Comparison of ENCODE assay signal across 8 cellular contexts in the genomic region with DNA sequence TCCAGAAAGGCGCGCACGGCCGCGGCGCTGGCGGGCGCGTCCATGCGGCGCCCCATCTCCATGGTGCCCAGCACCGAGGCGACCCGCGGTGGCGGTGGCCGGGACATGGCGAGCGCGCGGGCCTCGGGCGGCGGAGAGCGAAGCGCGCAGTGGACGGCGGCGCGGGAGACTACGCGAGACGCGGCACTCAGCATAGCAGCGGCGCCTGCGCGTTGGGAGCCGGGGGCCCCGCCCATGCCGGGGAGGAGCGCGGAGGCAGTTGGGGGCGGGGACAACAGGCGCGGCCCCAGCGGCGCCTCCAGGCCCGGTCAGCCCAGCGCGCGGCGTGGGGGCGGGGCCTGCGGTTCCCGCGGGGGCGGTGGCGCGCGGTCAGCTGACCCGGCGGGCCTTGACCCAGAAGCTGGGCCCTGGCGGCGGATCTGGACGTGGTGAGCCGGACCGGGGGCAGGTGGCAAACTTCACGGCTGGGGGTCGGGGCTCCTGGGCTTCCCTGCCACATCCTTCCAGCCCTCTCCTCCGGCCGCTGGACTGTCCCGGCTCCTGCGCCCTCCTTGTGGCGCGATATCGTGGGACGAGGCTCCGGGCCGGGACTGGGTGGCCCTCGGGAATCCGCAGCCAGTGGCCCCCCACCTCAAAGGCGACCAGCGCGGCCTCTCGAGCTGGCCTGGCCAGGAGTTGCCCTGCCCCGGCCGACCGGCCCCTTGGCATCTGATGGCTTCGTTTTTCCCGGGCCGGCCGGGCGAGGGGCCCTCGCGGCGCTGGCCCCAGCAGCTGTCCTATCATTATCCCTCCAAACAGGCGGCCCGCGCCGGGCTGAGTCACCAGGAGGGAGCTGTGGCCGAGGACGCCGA. TPM values are rescaled to one million over a fixed set of nuclear protein-coding genes. Genes with fewer than 3 reads are reported as not detected.
DNase-seq lines count a peak whose midpoint lies in the region; ATAC-seq and TF ChIP-seq lines count a peak whose summit lies in the region.

A gene (minus strand): TSS at position 214 of the 851 bp plus-strand sequence. CDS start 20 bp downstream, at position 194.
A gene with protein sequence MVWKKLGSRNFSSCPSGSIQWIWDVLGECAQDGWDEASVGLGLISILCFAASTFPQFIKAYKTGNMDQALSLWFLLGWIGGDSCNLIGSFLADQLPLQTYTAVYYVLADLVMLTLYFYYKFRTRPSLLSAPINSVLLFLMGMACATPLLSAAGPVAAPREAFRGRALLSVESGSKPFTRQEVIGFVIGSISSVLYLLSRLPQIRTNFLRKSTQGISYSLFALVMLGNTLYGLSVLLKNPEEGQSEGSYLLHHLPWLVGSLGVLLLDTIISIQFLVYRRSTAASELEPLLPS (plus strand): TSS at position 396 of the 851 bp plus-strand sequence. CDS start 5,352 bp downstream, outside the sequence.

- no peaks in the 10 kb centered on the region for H3K36me3 Mint-ChIP-seq in natural killer cell treated with Interleukin-12 subunit alpha and Interleukin-12 subunit beta and Interleukin-15 and Interleukin-18, amount 100 ng/mL, for 72 hours

- H3K27ac ChIP-seq in RWPE1 = peak within 1 kb of the TSS; percentile 78

- H3K4me3 Mint-ChIP-seq in natural killer cell treated with Interleukin-12 subunit alpha and Interleukin-12 subunit beta and Interleukin-15 and Interleukin-18, amount 100 ng/mL, for 72 hours = peak within 1 kb of the TSS; percentile 92

- H3K27me3 Mint-ChIP-seq in natural killer cell treated with Interleukin-12 subunit alpha and Interleukin-12 subunit beta and Interleukin-15 and Interleukin-18, amount 100 ng/mL, for 72 hours = no peaks in the 10 kb centered on the region

- peak within 1 kb of the TSS; percentile 52 to 84 for H3K27ac Mint-ChIP-seq in natural killer cell treated with Interleukin-12 subunit alpha and Interleukin-12 subunit beta and Interleukin-15 and Interleukin-18, amount 100 ng/mL, for 72 hours

- peak; percentile 97 to 98 for ATAC-seq in natural killer cell treated with Interleukin-12 subunit alpha and Interleukin-12 subunit beta and Interleukin-15 and Interleukin-18, amount 100 ng/mL, for 72 hours

- TF ChIP-seq CTCF in LNCaP clone FGC (IDR thresholded peaks at IDR 0.05; ENCODE audit: control insufficient read depth, extremely low read depth, insufficient read depth) (no peak), RWPE1 (conservative IDR thresholded peaks at IDR 0.05; ENCODE audit: low read depth) (no peak), fibroblast of pulmonary artery (IDR thresholded peaks at IDR 0.05; ENCODE audit: low read length, missing control alignments) (no peak)

- H3K9me3 Mint-ChIP-seq in natural killer cell treated with Interleukin-12 subunit alpha and Interleukin-12 subunit beta and Interleukin-15 and Interleukin-18, amount 100 ng/mL, for 72 hours = no peaks in the 10 kb centered on the region

- H3K4me3 ChIP-seq in LNCaP clone FGC (ENCODE audit: low read depth, low read length) = peak within 1 kb of the TSS; percentile 70
- H3K4me3 ChIP-seq in fibroblast of pulmonary artery (replicated peaks; ENCODE audit: low read depth, low read length) = peak within 1 kb of the TSS; percentile 75

- POLR2A ChIA-PET in RWPE1 (lab: Yijun Ruan, JAX; ENCODE audit: low non-redundant PET) = interaction anchor here (0.5 to 1.5 kb wide), 3 partner anchors 19 to 60 kb away, joined by 3 read pairs; a partner anchor contains a TSS

- CTCF ChIA-PET in RWPE1 (lab: Yijun Ruan, JAX) = interaction anchor here (1.0 kb wide), 1 partner anchor 41 kb away, joined by 3 read pairs; no protein-coding TSS in a partner anchor

- peaks cover 33 to 36% of the 10 kb centered on the region in 2 donors for H3K4me1 Mint-ChIP-seq in natural killer cell treated with Interleukin-12 subunit alpha and Interleukin-12 subunit beta and Interleukin-15 and Interleukin-18, amount 100 ng/mL, for 72 hours (ENCODE audit: low read depth in 2 of 2)

- DNase-seq in EH (ENCODE audit: low read depth) = peak; percentile 94
- DNase-seq in H4 (ENCODE audit: low spot score) = peak; percentile 82
- peak; percentile 22 for DNase-seq in LNCaP clone FGC (ENCODE audit: low read depth)
- DNase-seq in RWPE1 (ENCODE audit: low spot score) = peak; percentile 95
- DNase-seq in activated effector memory CD4-positive, alpha-beta T cell treated with anti-CD3 and anti-CD28 coated beads, Interleukin-2, amount 50 U/mL, for 16 hours = peak; percentile 97
- DNase-seq in fibroblast of pulmonary artery (ENCODE audit: low read depth) = peak; percentile 94
- DNase-seq in natural killer cell treated with Interleukin-12 subunit alpha and Interleukin-12 subunit beta and Interleukin-15 and Interleukin-18, amount 100 ng/mL, for 72 hours (ENCODE audit: low spot score) = peak; percentile 97
- peak; percentile 82 for DNase-seq in stimulated activated naive CD4-positive, alpha-beta T cell treated with Interleukin-2 at 50 U/mL for 16 hours (lab: John Stamatoyannopoulos, UW)

RNA-seq across cellular contexts. Expression of the first gene that starts in this region (rescaled TPM):
- total RNA-seq in H4 (2014; rRNA removed; shearing (Covaris generic)) = 87.8 and 101 TPM in 2 replicates
- total RNA-seq in natural killer cell treated with Interleukin-12 subunit alpha and Interleukin-12 subunit beta and Interleukin-15 and Interleukin-18, amount 100 ng/mL, for 72 hours = 10 to 100 TPM; 29.6 to 37.7 TPM

RNA-seq across cellular contexts. Expression of the second gene that starts in this region (rescaled TPM):
- total RNA-seq in H4 (2014; rRNA removed; shearing (Covaris generic)) = 8.8 and 12.1 TPM in 2 replicates
- 10 to 100 TPM; 10.0 to 14.9 TPM for total RNA-seq in natural killer cell treated with Interleukin-12 subunit alpha and Interleukin-12 subunit beta and Interleukin-15 and Interleukin-18, amount 100 ng/mL, for 72 hours

Comparison
In these comparisons a context has a peak if more than half of its experiments do, and no peak if none do; other contexts are left out.
1. Peak in every context shown above with its lines: DNase-seq, ATAC-seq, H3K4me3 ChIP-seq and H3K27ac ChIP-seq.
2. DNase-seq: peak in every context shown above with its lines; median percentile 97 in activated effector memory CD4-positive, alpha-beta T cell treated with anti-CD3 and anti-CD28 coated beads, Interleukin-2, amount 50 U/mL, for 16 hours; 97 in natural killer cell treated with Interleukin-12 subunit alpha and Interleukin-12 subunit beta and Interleukin-15 and Interleukin-18, amount 100 ng/mL, for 72 hours; 95 in RWPE1; 94 in EH; 94 in fibroblast of pulmonary artery; 82 in H4; 82 in stimulated activated naive CD4-positive, alpha-beta T cell treated with Interleukin-2 at 50 U/mL for 16 hours; 22 in LNCaP clone FGC.